Comparison of ENCODE assay signal across 19 cellular contexts in genomic region chr4:122658377-122658776, GRCh38. TPM values are rescaled to one million over a fixed set of nuclear protein-coding genes. Genes with fewer than 3 reads are reported as not detected.
A peak's percentile ranks its signal among the peaks of the same experiment; 100 is the strongest.
DNase-seq lines count a peak whose midpoint lies in the region; ATAC-seq and TF ChIP-seq lines count a peak whose summit lies in the region.
"Had no signal": no experiment of that assay in that cellular context is flagged by ENCODE, and none has a peak within 500 bp of the region (broad histone marks: within the 10 kb centered on the region; RNA-seq: fewer than 3 reads in every experiment).

No MANE protein-coding gene starts in this region.

- no peaks in the 10 kb centered on the region for H3K79me2 ChIP-seq in KMS-11 (ENCODE audit: insufficient read depth, low read depth)

- H3K36me3 Mint-ChIP-seq in activated T-cell treated with anti-CD3 and anti-CD28 coated beads, Interleukin-2, amount 50 U/mL, for 72 hours (ENCODE audit: insufficient read depth in 2 of 2) = peaks cover 13 to 23% of the 10 kb centered on the region in 2 donors
- peaks cover 22% of the 10 kb centered on the region for H3K36me3 Mint-ChIP-seq in activated T-helper 1 cell treated with anti-CD3 and anti-CD28 coated beads, Interleukin-12 subunit alpha, Interleukin-12 subunit beta, Interleukin-2, Interleukin-4 antibody, amounts not matched to agents 30 ng/mL and 10 ng/mL and 1 ng/mL, durations not matched to agents 14 hours and 24 hours and 36 hours (ENCODE audit: low read depth)
- H3K36me3 Mint-ChIP-seq: CD8-positive, alpha-beta T cell had no signal

- peak overlapping the region; percentile 70 to 81 for H3K4me3 Mint-ChIP-seq in activated T-cell treated with anti-CD3 and anti-CD28 coated beads, Interleukin-2, amount 50 U/mL, for 72 hours
- peak overlapping the region; percentile 24 for H3K4me3 Mint-ChIP-seq in activated T-helper 1 cell treated with anti-CD3 and anti-CD28 coated beads, Interleukin-12 subunit alpha, Interleukin-12 subunit beta, Interleukin-2, Interleukin-4 antibody, amounts not matched to agents 30 ng/mL and 10 ng/mL and 1 ng/mL, durations not matched to agents 14 hours and 24 hours and 36 hours
- H3K4me3 Mint-ChIP-seq: CD8-positive, alpha-beta T cell; HFFc6 had no signal

- no peaks in the 10 kb centered on the region for H3K36me3 ChIP-seq in KMS-11 (ENCODE audit: insufficient read depth)

- peaks cover 3 to 9% of the 10 kb centered on the region in 2 donors for H3K9me3 Mint-ChIP-seq in activated T-cell treated with anti-CD3 and anti-CD28 coated beads, Interleukin-2, amount 50 U/mL, for 72 hours
- peaks cover 14% of the 10 kb centered on the region for H3K9me3 Mint-ChIP-seq in activated T-helper 1 cell treated with anti-CD3 and anti-CD28 coated beads, Interleukin-12 subunit alpha, Interleukin-12 subunit beta, Interleukin-2, Interleukin-4 antibody, amounts not matched to agents 30 ng/mL and 10 ng/mL and 1 ng/mL, durations not matched to agents 14 hours and 24 hours and 36 hours

- no peak overlapping the region for H3K4me3 ChIP-seq in KMS-11 (IDR thresholded peaks at IDR 0.05; ENCODE audit: insufficient read depth, low read depth, low read length)

- peak; percentile 29 to 35 for ATAC-seq in activated T-cell treated with anti-CD3 and anti-CD28 coated beads, Interleukin-2, amount 50 U/mL, for 72 hours (replicated peaks in 1 of 2)
- peak; percentile 58 for ATAC-seq in stimulated activated naive CD8-positive, alpha-beta T cell treated with anti-CD3 and anti-CD28 coated beads, Interleukin-15, Interleukin-2, amounts not matched to agents 100 U/mL and 50 U/mL, for 24 hours
- ATAC-seq in GM18870 (IDR thresholded peaks at IDR 0.05; ENCODE audit: unreplicated experiment) = no peak
- ATAC-seq: CD8-positive, alpha-beta T cell had no signal

- peak overlapping the region; percentile 88 for H3K27ac ChIP-seq in KMS-11
- H3K27ac ChIP-seq: HL-60, RWPE1 had no signal

- no peak for DNase-seq in activated T-cell treated with anti-CD3 and anti-CD28 coated beads, Interleukin-2, amount 50 U/mL, for 72 hours
- no peak for DNase-seq in activated T-cell treated with anti-CD3 and anti-CD28 coated beads, Interleukin-2, amount 50 U/mL, for 48 hours
- no peak for DNase-seq in activated T-helper 1 cell treated with anti-CD3 and anti-CD28 coated beads, Interleukin-12 subunit alpha, Interleukin-12 subunit beta, Interleukin-2, Interleukin-4 antibody, amounts not matched to agents 30 ng/mL and 10 ng/mL and 1 ng/mL, durations not matched to agents 14 hours and 24 hours and 36 hours (ENCODE audit: low spot score)
- DNase-seq in stimulated activated naive CD8-positive, alpha-beta T cell treated with anti-CD3 and anti-CD28 coated beads, Interleukin-15, Interleukin-2, amounts not matched to agents 100 U/mL and 50 U/mL, for 24 hours = no peak
- DNase-seq in NCI-H128 (lab: John Stamatoyannopoulos, UW; ENCODE audit: unreplicated experiment) = no peak
- DNase-seq: CD8-positive, alpha-beta T cell; DMS79 treated with DMSO at 0.1 percent for 48 hours; GDM1; HFFc6; KBM-7; NCI-H1092; NCI-H1694 treated with DMSO at 0.1 percent for 48 hours; NCI-H69 had no signal

- peak overlapping the region; percentile 46; the same call in 1 of the 2 replicates for H3K9ac ChIP-seq in KMS-11

- no peaks in the 10 kb centered on the region for H3K27me3 Mint-ChIP-seq in activated T-cell treated with anti-CD3 and anti-CD28 coated beads, Interleukin-2, amount 50 U/mL, for 72 hours (ENCODE audit: low read depth)
- no peaks in the 10 kb centered on the region for H3K27me3 Mint-ChIP-seq in activated T-helper 1 cell treated with anti-CD3 and anti-CD28 coated beads, Interleukin-12 subunit alpha, Interleukin-12 subunit beta, Interleukin-2, Interleukin-4 antibody, amounts not matched to agents 30 ng/mL and 10 ng/mL and 1 ng/mL, durations not matched to agents 14 hours and 24 hours and 36 hours (ENCODE audit: insufficient read depth)

- no peak for TF ChIP-seq CTCF in KMS-11 (conservative IDR thresholded peaks at IDR 0.05; ENCODE audit: low read depth, low read length)

- peak overlapping the region; percentile 61 for H3K4me2 ChIP-seq in KMS-11

- intact Hi-C loops in activated T-helper 1 cell treated with anti-CD3 and anti-CD28 coated beads, Interleukin-12 subunit alpha, Interleukin-12 subunit beta, Interleukin-2, Interleukin-4 antibody, amounts not matched to agents 30 ng/mL and 10 ng/mL and 1 ng/mL, durations not matched to agents 14 hours and 24 hours and 36 hours (cut with micrococcal nuclease) = loop anchor here (2.0 to 10.0 kb wide), 11 partner anchors 42 to 704 kb away; partner anchors contain the start of genes BBS12 and TRPC3

- H3K27me3 ChIP-seq in KMS-11 (ENCODE audit: insufficient read depth, low read depth) = no peaks in the 10 kb centered on the region

- H3K27ac Mint-ChIP-seq in activated T-cell treated with anti-CD3 and anti-CD28 coated beads, Interleukin-2, amount 50 U/mL, for 72 hours = peak overlapping the region; percentile 99
- H3K27ac Mint-ChIP-seq in activated T-helper 1 cell treated with anti-CD3 and anti-CD28 coated beads, Interleukin-12 subunit alpha, Interleukin-12 subunit beta, Interleukin-2, Interleukin-4 antibody, amounts not matched to agents 30 ng/mL and 10 ng/mL and 1 ng/mL, durations not matched to agents 14 hours and 24 hours and 36 hours = peak overlapping the region; percentile 94
- H3K27ac Mint-ChIP-seq: CD8-positive, alpha-beta T cell; HFFc6 had no signal

- H3K4me1 Mint-ChIP-seq in activated T-cell treated with anti-CD3 and anti-CD28 coated beads, Interleukin-2, amount 50 U/mL, for 72 hours (ENCODE audit: low read depth) = peaks cover 65% of the 10 kb centered on the region
- peaks cover 54% of the 10 kb centered on the region for H3K4me1 Mint-ChIP-seq in activated T-helper 1 cell treated with anti-CD3 and anti-CD28 coated beads, Interleukin-12 subunit alpha, Interleukin-12 subunit beta, Interleukin-2, Interleukin-4 antibody, amounts not matched to agents 30 ng/mL and 10 ng/mL and 1 ng/mL, durations not matched to agents 14 hours and 24 hours and 36 hours (ENCODE audit: low read depth)

- H3K4me1 ChIP-seq in KMS-11 (ENCODE audit: low read depth, poor library complexity, severe bottlenecking) = peaks cover 39% of the 10 kb centered on the region

- H4K20me1 ChIP-seq in KMS-11 (ENCODE audit: insufficient read depth) = no peaks in the 10 kb centered on the region

- H2AFZ ChIP-seq in KMS-11 (ENCODE audit: low read depth) = peak overlapping the region; percentile 67

RNA-seq across cellular contexts. Expression of gene IL21, which starts 37.5 kb away (rescaled TPM):
- 10 to 100 TPM; 14.2 to 26.0 TPM for total RNA-seq in activated T-cell treated with anti-CD3 and anti-CD28 coated beads, Interleukin-2, amount 50 U/mL, for 72 hours
- 136 and 138 TPM in 2 replicates for total RNA-seq in activated T-helper 1 cell treated with anti-CD3 and anti-CD28 coated beads, Interleukin-12 subunit alpha, Interleukin-12 subunit beta, Interleukin-2, Interleukin-4 antibody, amounts not matched to agents 30 ng/mL and 10 ng/mL and 1 ng/mL, durations not matched to agents 14 hours and 24 hours and 36 hours
- total RNA-seq: CD8-positive, alpha-beta T cell; H4; HFFc6; M059J had no signal
